In genomic region chr2:33210626-33211025, GRCh38 we compare ENCODE assay signal across 8 cellular contexts.
A peak's percentile ranks its signal among the peaks of the same experiment; 100 is the strongest.
DNase-seq lines count a peak whose midpoint lies in the region; ATAC-seq and TF ChIP-seq lines count a peak whose summit lies in the region.
"Had no signal": no experiment of that assay in that cellular context is flagged by ENCODE, and none has a peak within 500 bp of the region (broad histone marks: within the 10 kb centered on the region; RNA-seq: fewer than 3 reads in every experiment).

No MANE protein-coding gene starts in this region.

- no peak for TF ChIP-seq CTCF in brain microvascular endothelial cell (IDR thresholded peaks at IDR 0.05; ENCODE audit: low read depth, low read length, missing control alignments)
- no peak for TF ChIP-seq CTCF in upper lobe of right lung (IDR thresholded peaks at IDR 0.05)
- no peak for TF ChIP-seq CTCF in MM.1S (IDR thresholded peaks at IDR 0.05; ENCODE audit: low read length)

- H2AFZ ChIP-seq in MM.1S (ENCODE audit: low read length): no peak overlapping the region

- DNase-seq in LHCN-M2 (ENCODE audit: low read depth) (peak; percentile 97), brain microvascular endothelial cell (peak; percentile 97), islet precursor cell (peak; percentile 74), upper lobe of right lung (no peak), NCI-H69 (lab: John Stamatoyannopoulos, UW) (no peak), NCI-H2107 treated with DMSO at 0.1 percent for 48 hours (lab: John Stamatoyannopoulos, UW; ENCODE audit: unreplicated experiment) (no peak), MM.1S (no peak)

- no peaks in the 10 kb centered on the region for H4K20me1 ChIP-seq in MM.1S (ENCODE audit: insufficient read depth, low read length)

- H3K9me3 ChIP-seq in upper lobe of right lung: no peaks in the 10 kb centered on the region
- H3K9me3 ChIP-seq in MM.1S (replicated peaks; ENCODE audit: insufficient read depth, low read length): no peaks in the 10 kb centered on the region
- H3K9me3 ChIP-seq: neutrophil had no signal

- H3K4me2 ChIP-seq in MM.1S (ENCODE audit: low read depth, low read length): no peak overlapping the region

- H3K27ac ChIP-seq in brain microvascular endothelial cell: peak overlapping the region; percentile 98
- peak overlapping the region; percentile 1 for H3K27ac ChIP-seq in upper lobe of right lung
- no peak overlapping the region for H3K27ac ChIP-seq in MM.1S (ENCODE audit: low read length)
- H3K27ac ChIP-seq: neutrophil had no signal

- intact Hi-C loops in upper lobe of right lung (cut with DNase I): no loop called here

- H3K9me2 ChIP-seq in MM.1S (replicated peaks; ENCODE audit: insufficient read depth, low read length): no peaks in the 10 kb centered on the region

- H3F3A ChIP-seq in MM.1S (ENCODE audit: insufficient read depth, low read length): no peaks in the 10 kb centered on the region

- H3K4me1 ChIP-seq in upper lobe of right lung: no peaks in the 10 kb centered on the region
- no peaks in the 10 kb centered on the region for H3K4me1 ChIP-seq in MM.1S (ENCODE audit: low read length)

- peaks cover 20% of the 10 kb centered on the region for H3K36me3 ChIP-seq in brain microvascular endothelial cell (replicated peaks)
- H3K36me3 ChIP-seq in upper lobe of right lung: no peaks in the 10 kb centered on the region
- no peaks in the 10 kb centered on the region for H3K36me3 ChIP-seq in MM.1S (replicated peaks; ENCODE audit: insufficient read depth, low read length)
- H3K36me3 ChIP-seq: neutrophil had no signal

- in situ Hi-C loops in brain microvascular endothelial cell (cut with HindIII; ENCODE audit: low pct_ligation_motif_present, low sequenced_read_pairs): no loop called here

- no peak overlapping the region for H3K9ac ChIP-seq in MM.1S (ENCODE audit: low read length)

- H3K27me3 ChIP-seq in brain microvascular endothelial cell (replicated peaks) (no peaks in the 10 kb centered on the region), upper lobe of right lung (no peaks in the 10 kb centered on the region), MM.1S (replicated peaks; ENCODE audit: insufficient read depth, low read length) (no peaks in the 10 kb centered on the region)
- H3K27me3 ChIP-seq: neutrophil had no signal

- H3K4me3 ChIP-seq in brain microvascular endothelial cell (ENCODE audit: low read depth, low read length) (no peak overlapping the region), upper lobe of right lung (no peak overlapping the region), MM.1S (ENCODE audit: low read length) (no peak overlapping the region)

- H3K79me2 ChIP-seq in MM.1S (ENCODE audit: low read length): no peaks in the 10 kb centered on the region

- peak; percentile 55 for ATAC-seq in upper lobe of right lung

Comparison
In these comparisons a context has a peak if more than half of its experiments do, and no peak if none do; other contexts are left out.
1. DNase-seq: peak in LHCN-M2 (single experiment), brain microvascular endothelial cell (single experiment) and islet precursor cell (single experiment); none in upper lobe of right lung (single experiment), NCI-H69 (single experiment), NCI-H2107 treated with DMSO at 0.1 percent for 48 hours (single experiment) and MM.1S (single experiment).